In genomic region chr3:15243822-15244482, GRCh38 we compare ENCODE assay signal across 22 cellular contexts. TPM values are rescaled to one million over a fixed set of nuclear protein-coding genes. Genes with fewer than 3 reads are reported as not detected.
DNase-seq lines count a peak whose midpoint lies in the region; ATAC-seq and TF ChIP-seq lines count a peak whose summit lies in the region.
"Had no signal": no experiment of that assay in that cellular context is flagged by ENCODE, and none has a peak within 500 bp of the region (broad histone marks: within the 10 kb centered on the region; RNA-seq: fewer than 3 reads in every experiment).

No MANE protein-coding gene starts in this region.

- peaks cover 13 to 14% of the 10 kb centered on the region in 2 donors for H3K4me1 Mint-ChIP-seq in natural killer cell treated with Interleukin-12 subunit alpha and Interleukin-12 subunit beta and Interleukin-15 and Interleukin-18, amount 100 ng/mL, for 72 hours (ENCODE audit: low read depth in 2 of 2)
- H3K4me1 Mint-ChIP-seq in natural killer cell (peaks cover 10 to 16% of the 10 kb centered on the region in 2 donors), T-cell (peaks cover 2 to 10% (median 6%) of the 10 kb centered on the region in 3 donors)
- H3K4me1 Mint-ChIP-seq: H9 had no signal

- peaks cover 9% of the 10 kb centered on the region for H3K4me1 ChIP-seq in hepatocyte (ENCODE audit: insufficient read depth)

- H3K27ac ChIP-seq in hepatocyte: peak overlapping the region; percentile 23

- H3K9me3 ChIP-seq in hepatocyte (ENCODE audit: low read depth): no peaks in the 10 kb centered on the region

- H3K79me2 ChIP-seq in hepatocyte: no peaks in the 10 kb centered on the region

- no peak overlapping the region for H2AFZ ChIP-seq in hepatocyte

- H3K9me3 Mint-ChIP-seq in natural killer cell treated with Interleukin-12 subunit alpha and Interleukin-12 subunit beta and Interleukin-15 and Interleukin-18, amount 100 ng/mL, for 72 hours: no peaks in the 10 kb centered on the region
- H3K9me3 Mint-ChIP-seq in natural killer cell (no peaks in the 10 kb centered on the region), T-cell (no peaks in the 10 kb centered on the region)
- H3K9me3 Mint-ChIP-seq: H9, IgD-negative memory B cell had no signal

- H3K4me3 ChIP-seq in hepatocyte: no peak overlapping the region

- H3K4me2 ChIP-seq in hepatocyte: no peak overlapping the region

- no peaks in the 10 kb centered on the region for H4K20me1 ChIP-seq in hepatocyte (ENCODE audit: insufficient read depth, poor library complexity, severe bottlenecking)

- H3K27me3 Mint-ChIP-seq in natural killer cell treated with Interleukin-12 subunit alpha and Interleukin-12 subunit beta and Interleukin-15 and Interleukin-18, amount 100 ng/mL, for 72 hours: no peaks in the 10 kb centered on the region
- H3K27me3 Mint-ChIP-seq in natural killer cell (ENCODE audit: low read depth in 2 of 2) (no peaks in the 10 kb centered on the region), T-cell (no peaks in the 10 kb centered on the region)
- H3K27me3 Mint-ChIP-seq: IgD-negative memory B cell had no signal

- no peaks in the 10 kb centered on the region for H3K27me3 ChIP-seq in hepatocyte

- intact Hi-C loops in natural killer cell (cut with micrococcal nuclease): no loop called here

- DNase-seq in natural killer cell treated with Interleukin-12 subunit alpha and Interleukin-12 subunit beta and Interleukin-15 and Interleukin-18, amount 100 ng/mL, for 72 hours (ENCODE audit: low spot score): no peak
- no peak for DNase-seq in natural killer cell
- DNase-seq in T-cell: no peak
- DNase-seq in hepatocyte (ENCODE audit: low spot score): no peak
- no peak for DNase-seq in NCI-H1092 (lab: John Stamatoyannopoulos, UW)
- no peak for DNase-seq in AG20443 (ENCODE audit: low spot score)
- DNase-seq: C1 segment of cervical spinal cord, COR-L47, GDM1, H9, Kasumi-1, NCI-H1105 treated with DMSO at 0.1 percent for 48 hours, NCI-H1694 treated with DMSO at 0.1 percent for 48 hours, NCI-H2107, NCI-H510A treated with DMSO at 0.1 percent for 48 hours, NCI-H774, PC-3, RPMI8226, SHP77 treated with DMSO at 0.1 percent for 48 hours had no signal

- WGBS in hepatocyte (ENCODE audit: low lambda C conversion rate, missing lambda C conversion rate): 88% methylated on average over 5 of the region's 5 CpGs

- ATAC-seq in natural killer cell treated with Interleukin-12 subunit alpha and Interleukin-12 subunit beta and Interleukin-15 and Interleukin-18, amount 100 ng/mL, for 72 hours: no peak
- ATAC-seq in natural killer cell (no peak), T-cell (replicated peaks in 1 of 4) (no peak), HG02885 (IDR thresholded peaks at IDR 0.05; ENCODE audit: poor library complexity, unreplicated experiment) (no peak)
- ATAC-seq: PC-3, SK-N-SH treated with all-trans-retinoic acid at 6 μM for 48 hours had no signal

- CTCF ChIA-PET in T-cell (lab: Charles Lee): interaction anchor here in 1 of 2 donors (1.0 to 1.4 kb wide), 2 partner anchors 24 to 161 kb away, joined by 3 to 4 read pairs; no protein-coding TSS in a partner anchor

- H3K36me3 Mint-ChIP-seq in natural killer cell treated with Interleukin-12 subunit alpha and Interleukin-12 subunit beta and Interleukin-15 and Interleukin-18, amount 100 ng/mL, for 72 hours: peaks cover 22% of the 10 kb centered on the region
- peaks cover 15% of the 10 kb centered on the region for H3K36me3 Mint-ChIP-seq in natural killer cell
- H3K36me3 Mint-ChIP-seq in T-cell: peaks cover 32% of the 10 kb centered on the region

- TF ChIP-seq CTCF in natural killer cell (IDR thresholded peaks at IDR 0.05): no peak
- no peak for TF ChIP-seq CTCF in hepatocyte (IDR thresholded peaks at IDR 0.05; ENCODE audit: poor library complexity)

- H3K4me3 Mint-ChIP-seq in natural killer cell treated with Interleukin-12 subunit alpha and Interleukin-12 subunit beta and Interleukin-15 and Interleukin-18, amount 100 ng/mL, for 72 hours: no peak overlapping the region
- H3K4me3 Mint-ChIP-seq in natural killer cell: no peak overlapping the region
- H3K4me3 Mint-ChIP-seq in T-cell: no peak overlapping the region
- H3K4me3 Mint-ChIP-seq: H9, IgD-negative memory B cell had no signal

- POLR2A ChIA-PET in T-cell (lab: Charles Lee): interaction anchor here (0.5 kb wide), 2 partner anchors 118 to 149 kb away, joined by 3 to 6 read pairs; no protein-coding TSS in a partner anchor

- H3K27ac Mint-ChIP-seq in natural killer cell treated with Interleukin-12 subunit alpha and Interleukin-12 subunit beta and Interleukin-15 and Interleukin-18, amount 100 ng/mL, for 72 hours: peak overlapping the region; percentile 28 to 53
- peak overlapping the region in 1 of 2 donors; percentile 59 for H3K27ac Mint-ChIP-seq in natural killer cell
- H3K27ac Mint-ChIP-seq in T-cell: peak overlapping the region; percentile 4 to 15

- H3K36me3 ChIP-seq in hepatocyte (replicated peaks; ENCODE audit: insufficient read depth, low read depth): peaks cover 5% of the 10 kb centered on the region

- H3K9me2 ChIP-seq in hepatocyte (replicated peaks; ENCODE audit: insufficient read depth): no peaks in the 10 kb centered on the region

RNA-seq across cellular contexts. Expression of gene CAPN7, which starts 37.9 kb away (rescaled TPM):
- 10 to 100 TPM; 27.9 to 47.8 TPM for total RNA-seq in natural killer cell treated with Interleukin-12 subunit alpha and Interleukin-12 subunit beta and Interleukin-15 and Interleukin-18, amount 100 ng/mL, for 72 hours
- total RNA-seq in natural killer cell: 10 to 100 TPM; 35.3 to 59.9 (median 52.8) TPM
- 10 to 100 TPM; 62.2 to 82.5 (median 74.6) TPM for total RNA-seq in T-cell
- total RNA-seq in hepatocyte: 48.5 and 60.3 TPM in 2 replicates
- 21.6 and 24.3 TPM in 2 replicates for polyA plus RNA-seq in hepatocyte
